21 cellular contexts compared by ENCODE assay signal in the genomic region with DNA sequence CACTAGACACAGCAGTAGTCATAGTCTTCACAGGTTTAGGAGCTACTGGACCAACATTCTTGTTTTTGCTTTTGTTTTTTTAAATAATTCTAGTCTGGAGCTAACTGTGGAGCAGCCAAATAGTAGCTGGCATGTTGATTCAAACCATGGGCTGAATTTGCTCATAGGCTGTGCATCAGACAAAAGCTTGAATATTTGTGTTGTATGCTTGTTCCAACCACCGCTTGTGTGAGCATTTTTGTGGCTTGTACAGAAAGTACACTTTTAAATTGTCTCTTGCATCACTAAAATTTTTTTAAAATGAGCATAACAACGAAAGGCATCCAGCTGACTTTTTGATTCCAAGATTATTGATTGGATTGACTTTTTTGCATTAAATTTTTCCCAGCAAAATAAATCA. TPM values are rescaled to one million over a fixed set of nuclear protein-coding genes. Genes with fewer than 3 reads are reported as not detected.
A peak's percentile ranks its signal among the peaks of the same experiment; 100 is the strongest.
DNase-seq lines count a peak whose midpoint lies in the region; ATAC-seq and TF ChIP-seq lines count a peak whose summit lies in the region.
"Had no signal": no experiment of that assay in that cellular context is flagged by ENCODE, and none has a peak within 500 bp of the region (broad histone marks: within the 10 kb centered on the region; RNA-seq: fewer than 3 reads in every experiment).

No MANE protein-coding gene starts in this region.

- WGBS in aorta, 2 donors: 49 to 65% methylated on average over 2 of the region's 2 CpGs

- H3K27ac ChIP-seq in AG04450 (ENCODE audit: low read depth, low read length) (no peak overlapping the region), aorta (ENCODE audit: low read depth in 1 of 2, low read length in 2 of 2) (no peak overlapping the region)
- H3K27ac ChIP-seq: A549, gastroesophageal sphincter, psoas muscle had no signal

- POLR2A ChIA-PET in AG04450 (lab: Yijun Ruan, JAX): interaction anchor here (0.7 to 1.7 kb wide), 9 partner anchors 18 to 283 kb away, joined by 3 to 10 read pairs (median 3); partner anchors contain the start of gene SEPTIN11

- CTCF ChIA-PET in AG04450 (lab: Charles Lee): interaction anchor here (0.9 to 1.7 kb wide), 3 partner anchors 9 to 167 kb away, joined by 3 to 7 read pairs (median 4); no protein-coding TSS in a partner anchor

- intact Hi-C loops in aorta (cut with DNase I): no loop called here

- no peaks in the 10 kb centered on the region for H3K4me1 ChIP-seq in aorta (ENCODE audit: control insufficient read depth in 1 of 2, insufficient read depth in 2 of 2, low read length in 2 of 2)
- H3K4me1 ChIP-seq: gastroesophageal sphincter had no signal

- H3K27me3 ChIP-seq in AG04450 (ENCODE audit: control insufficient read depth, insufficient read depth, low read length): no peaks in the 10 kb centered on the region
- H3K27me3 ChIP-seq in aorta (ENCODE audit: control insufficient read depth in 1 of 2, insufficient read depth in 2 of 2, low read length in 1 of 2): no peaks in the 10 kb centered on the region
- H3K27me3 ChIP-seq: gastroesophageal sphincter had no signal

- H3K4me3 ChIP-seq in AG04450 (ENCODE audit: low read depth, low read length) (no peak overlapping the region), choroid plexus epithelial cell (ENCODE audit: low read depth, low read length) (no peak overlapping the region), aorta (ENCODE audit: low read length in 2 of 2) (no peak overlapping the region)
- H3K4me3 ChIP-seq: A549, gastroesophageal sphincter, lung, psoas muscle had no signal

- TF ChIP-seq CTCF in AG04450 (IDR thresholded peaks at IDR 0.05; ENCODE audit: low read depth, low read length) (no peak), choroid plexus epithelial cell (conservative IDR thresholded peaks at IDR 0.05; ENCODE audit: low read depth, low read length) (no peak)

- H3K9me3 ChIP-seq in AG04450 (ENCODE audit: control insufficient read depth, insufficient read depth, low read length) (no peaks in the 10 kb centered on the region), aorta (ENCODE audit: control insufficient read depth, low read length) (no peaks in the 10 kb centered on the region)
- H3K9me3 ChIP-seq: A549, gastroesophageal sphincter, psoas muscle had no signal

- no peak for ATAC-seq in aorta (ENCODE audit: low FRiP score)
- ATAC-seq: A549; gastroesophageal sphincter; natural killer cell treated with Interleukin-12 subunit alpha and Interleukin-12 subunit beta and Interleukin-15 and Interleukin-18, amount 100 ng/mL, for 72 hours; psoas muscle; stimulated activated naive CD8-positive, alpha-beta T cell treated with anti-CD3 and anti-CD28 coated beads, Interleukin-15, amount 100 ng/mL, for 72 hours had no signal

- DNase-seq in AG04450 (ENCODE audit: low read depth, low spot score) (peak; percentile 78), LHCN-M2 (ENCODE audit: low read depth) (peak; percentile 90), choroid plexus epithelial cell (ENCODE audit: low read depth) (peak; percentile 98), mucosa of gallbladder (ENCODE audit: low spot score) (peak; percentile 27), NCI-H446 treated with DMSO at 0.1 percent for 48 hours (lab: John Stamatoyannopoulos, UW) (no peak), NCI-H146 (lab: John Stamatoyannopoulos, UW) (no peak), aorta (no peak), COLO668 (lab: John Stamatoyannopoulos, UW; ENCODE audit: unreplicated experiment) (no peak)
- DNase-seq: activated naive CD4-positive, alpha-beta T cell treated with anti-CD3 and anti-CD28 coated beads, Interleukin-2, amount 10 ng/mL, durations not matched to agents 7 days and 5 days; caudate nucleus; effector memory CD4-positive, alpha-beta T cell; Kasumi-1; NCI-H187; NCI-H446; psoas muscle; SHP77; stimulated activated naive CD8-positive, alpha-beta T cell treated with anti-CD3 and anti-CD28 coated beads, Interleukin-15, amount 100 ng/mL, for 72 hours had no signal

- no peaks in the 10 kb centered on the region for H3K36me3 ChIP-seq in aorta (ENCODE audit: control insufficient read depth in 1 of 2, insufficient read depth in 2 of 2, low read length in 1 of 2)

RNA-seq across cellular contexts. Expression of gene CCNI, which starts 39.6 kb away (rescaled TPM):
- 178 and 226 TPM in 2 replicates for polyA plus RNA-seq in AG04450 (2011; rRNA removed)
- polyA minus RNA-seq in AG04450 (2011; rRNA and poly(A)+ RNA removed): 623 and 647 TPM in 2 replicates
- total RNA-seq in LHCN-M2 (2014; rRNA removed): 163 and 176 TPM in 2 replicates
- polyA plus RNA-seq in LHCN-M2 (2012): 150 TPM
- 396 TPM for total RNA-seq in mucosa of gallbladder
- 100 to 1,000 TPM; 384 to 436 TPM for total RNA-seq in aorta
- 100 to 1,000 TPM; 297 to 633 TPM for polyA plus RNA-seq in aorta

Comparison
In these comparisons a context has a peak if more than half of its experiments do, and no peak if none do; other contexts are left out.
1. DNase-seq: peak in AG04450 (single experiment), LHCN-M2 (single experiment), choroid plexus epithelial cell (single experiment) and mucosa of gallbladder (single experiment); none in NCI-H446 treated with DMSO at 0.1 percent for 48 hours (single experiment), NCI-H146 (single experiment), aorta (0 of 2) and COLO668 (single experiment).